In the genomic region with DNA sequence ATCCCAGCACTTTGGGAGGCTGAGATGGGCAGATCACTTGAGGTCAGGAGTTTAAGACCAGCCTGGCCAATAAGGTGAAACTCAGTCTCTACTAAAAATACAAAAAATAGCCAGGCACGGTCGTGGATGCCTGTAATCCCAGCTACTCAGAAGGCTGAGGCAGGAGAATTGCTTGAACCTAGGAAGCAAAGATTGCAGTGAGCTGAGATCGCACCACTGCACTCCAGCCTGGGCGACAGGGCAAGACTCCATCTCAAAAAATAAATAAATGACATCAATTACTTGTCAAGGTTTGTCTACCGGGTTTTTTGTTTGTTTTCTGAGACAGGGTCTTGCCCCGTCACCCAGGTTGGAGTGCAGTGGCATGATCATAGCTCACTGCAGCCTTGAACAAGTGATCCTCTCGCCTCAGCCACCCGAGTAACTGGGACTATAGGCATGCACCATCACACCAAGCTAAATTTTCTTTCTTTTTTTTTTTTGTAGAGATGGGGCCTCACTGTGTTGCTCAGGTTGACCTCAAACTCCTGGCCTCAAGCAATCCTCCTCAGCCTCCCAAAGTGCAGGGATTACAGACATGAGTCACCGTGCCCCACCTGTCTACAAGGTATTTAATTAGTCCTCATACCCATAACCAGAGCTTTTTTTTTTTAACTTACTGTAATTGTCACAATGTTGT, we compare ENCODE assay signal across 27 cellular contexts.
DNase-seq lines count a peak whose midpoint lies in the region; ATAC-seq, FAIRE-seq and TF ChIP-seq lines count a peak whose summit lies in the region.
"Had no signal": no experiment of that assay in that cellular context is flagged by ENCODE, and none has a peak within 500 bp of the region (broad histone marks: within the 10 kb centered on the region; RNA-seq: fewer than 3 reads in every experiment).

No MANE protein-coding gene starts in this region.

- TF ChIP-seq POLR2A in A549 (IDR thresholded peaks at IDR 0.05; ENCODE audit: low read length) (no peak), HCT116 (IDR thresholded peaks at IDR 0.05; ENCODE audit: borderline replicate concordance, extremely low read depth, insufficient read depth, insufficient read length) (no peak), HepG2 (IDR thresholded peaks at IDR 0.05; ENCODE audit: insufficient read depth in 1 of 2, low read depth in 2 of 2, low read length in 2 of 2) (no peak), vagina (IDR thresholded peaks at IDR 0.05) (no peak)

- CTCF ChIA-PET in A549 (lab: Yijun Ruan, JAX) (interaction anchor here (0.7 to 2.5 kb wide), 13 partner anchors 9 to 351 kb away, joined by 3 to 23 read pairs (median 4); partner anchors contain the start of gene PTBP3), HCT116 (lab: Charles Lee) (interaction anchor here (0.7 to 2.3 kb wide), 6 partner anchors 9 to 257 kb away, joined by 3 to 17 read pairs (median 4); no protein-coding TSS in a partner anchor), HepG2 (lab: Yijun Ruan, JAX; ENCODE audit: low intra/inter-chr PET ratio, low total read pairs) (no interaction called here)

- intact Hi-C loops in HCT116 (cut with micrococcal nuclease) = no loop called here
- intact Hi-C loops in HepG2 (cut with micrococcal nuclease; ENCODE audit: unreplicated experiment) = loop anchor here (5.0 kb wide), 1 partner anchor 117 kb away; no protein-coding TSS in a partner anchor
- intact Hi-C loops in vagina (cut with DNase I) = no loop called here
- intact Hi-C loops in pancreas (cut with DNase I) = loop anchor here in 1 of 3 donors (10.0 kb wide), 2 partner anchors 255 to 565 kb away; no protein-coding TSS in a partner anchor

- FAIRE-seq in A549 (lab: Jason Lieb, UNC) = no peak
- FAIRE-seq in bronchial epithelial cell (lab: Jason Lieb, UNC) = no peak
- no peak for FAIRE-seq in HepG2 (lab: Jason Lieb, UNC)
- no peak for FAIRE-seq in pancreas (lab: Jason Lieb, UNC)
- FAIRE-seq: endometrium, GM19239 had no signal

- RAD21 ChIA-PET in HCT116 (lab: Charles Lee; ENCODE audit: low non-redundant PET in 1 of 2, low total read pairs in 2 of 2, uncharacterized antibody in 2 of 2, unreplicated experiment in 2 of 2) = interaction anchor here in 1 of 2 experiments (1.0 kb wide), 1 partner anchor 224 kb away, joined by 5 read pairs; no protein-coding TSS in a partner anchor

- H3K79me2 ChIP-seq in HCT116 (ENCODE audit: insufficient read depth, low read length) (no peaks in the 10 kb centered on the region), HepG2 (ENCODE audit: insufficient read depth, low read length) (no peaks in the 10 kb centered on the region)

- 37% methylated on average over 9 of the region's 9 CpGs for WGBS in A549 (ENCODE audit: missing lambda C conversion rate)
- 31% methylated on average over 9 of the region's 9 CpGs for WGBS in HepG2 (ENCODE audit: low lambda C conversion rate)
- WGBS in pancreas, 2 donors = 70 to 73% methylated on average over 9 of the region's 9 CpGs

- TF ChIP-seq RAD21 in A549 (conservative IDR thresholded peaks at IDR 0.05 in 1 of 2, IDR thresholded peaks at IDR 0.05 in 1 of 2) (no peak), HCT116 (IDR thresholded peaks at IDR 0.05; ENCODE audit: low read depth) (no peak), HepG2 (CRISPR knock-in tag; IDR thresholded peaks at IDR 0.05) (no peak)

- no peak for TF ChIP-seq EP300 in A549 (IDR thresholded peaks at IDR 0.05)
- no peak for TF ChIP-seq EP300 in HepG2 (IDR thresholded peaks at IDR 0.05; ENCODE audit: low read depth in 2 of 2, low read length in 2 of 2)
- no peak for TF ChIP-seq EP300 in HepG2 (CRISPR knock-in tag; IDR thresholded peaks at IDR 0.05; ENCODE audit: borderline replicate concordance)

- H2AFZ ChIP-seq in HCT116 (ENCODE audit: low read depth, low read length, poor library complexity, severe bottlenecking) = no peak overlapping the region
- no peak overlapping the region for H2AFZ ChIP-seq in HepG2 (ENCODE audit: low read length)

- ATAC-seq in A549 (no peak), HCT116 (peak; percentile 31; the same call in 1 of the 2 replicates), HepG2 (peak; percentile 79), pancreas (no peak)

- DNase-seq in A549 (ENCODE audit: low read depth in 1 of 2, low spot score in 1 of 2) = peak in 1 of 2 experiments; percentile 35
- no peak for DNase-seq in HCT116 (ENCODE audit: low read depth, low spot score)
- DNase-seq in bronchial epithelial cell (ENCODE audit: low read depth) = peak; percentile 81
- DNase-seq in HepG2 (ENCODE audit: low spot score) = peak; percentile 48
- DNase-seq in activated naive CD8-positive, alpha-beta T cell treated with anti-CD3 and anti-CD28 coated beads for 36 hours = no peak
- DNase-seq in vagina (ENCODE audit: extremely low spot score in 2 of 2) = no peak
- no peak for DNase-seq in NCI-H524 treated with DMSO at 0.1 percent for 48 hours (lab: John Stamatoyannopoulos, UW)
- DNase-seq in pancreas = no peak
- DNase-seq: activated CD4-positive, alpha-beta T cell treated with anti-CD3 and anti-CD28 coated beads for 4 hours; activated naive CD4-positive, alpha-beta T cell treated with Interleukin-2 at 50 U/mL for 16 hours; activated T-cell treated with anti-CD3 and anti-CD28 coated beads, Interleukin-2, amount 50 U/mL, for 48 hours; cortex of kidney; DMS 273 treated with DMSO at 0.1 percent for 48 hours; glutamatergic neuron; NCI-H1105; NCI-H1930; ovary; spleen; stimulated activated CD4-positive, alpha-beta T cell treated with anti-CD3 and anti-CD28 coated beads, Interleukin-4, amount 100 ng/mL, for 1 hour; stimulated activated naive CD4-positive, alpha-beta T cell; testis had no signal

- no peak overlapping the region for H3K9ac ChIP-seq in HCT116 (ENCODE audit: low read length)
- no peak overlapping the region for H3K9ac ChIP-seq in HepG2 (ENCODE audit: insufficient read depth, low read depth, low read length)

- H3K36me3 ChIP-seq in HCT116 (ENCODE audit: control insufficient read depth in 1 of 2, insufficient read depth in 2 of 2, low read length in 2 of 2) (no peaks in the 10 kb centered on the region), bronchial epithelial cell (ENCODE audit: control insufficient read depth, insufficient read depth, low read length) (peaks cover 1% of the 10 kb centered on the region), HepG2 (replicated peaks in 1 of 2; ENCODE audit: control insufficient read depth in 1 of 2, insufficient read depth in 2 of 2, low read length in 2 of 2) (peaks cover 4 to 21% of the 10 kb centered on the region in 2 experiments; a peak in 4 of 5 replicates), vagina (peaks cover 0 to 3% of the 10 kb centered on the region in 2 donors), pancreas (no peaks in the 10 kb centered on the region)
- H3K36me3 ChIP-seq: ovary, right atrium auricular region had no signal

- BruUV-seq in HCT116 (replicated peaks; lab: Mats Ljungman, UMichigan) (no TSS peak), HepG2 (replicated peaks; lab: Mats Ljungman, UMichigan) (no TSS peak)

- POLR2A ChIA-PET in A549 (lab: Yijun Ruan, JAX) = interaction anchor here (1.7 kb wide), 1 partner anchor 270 kb away, joined by 6 read pairs; the partner anchor contains the start of gene HSDL2
- POLR2A ChIA-PET in HCT116 (lab: Charles Lee) = interaction anchor here (0.6 kb wide), 1 partner anchor 101 kb away, joined by 3 read pairs; no protein-coding TSS in a partner anchor
- POLR2A ChIA-PET in HepG2 (lab: Yijun Ruan, JAX) = interaction anchor here (0.7 to 1.5 kb wide), 4 partner anchors 9 to 269 kb away, joined by 3 to 5 read pairs (median 4); partner anchors contain the start of genes HSDL2 and SUSD1

- no peaks in the 10 kb centered on the region for H4K20me1 ChIP-seq in HCT116 (ENCODE audit: insufficient read depth)
- no peaks in the 10 kb centered on the region for H4K20me1 ChIP-seq in HepG2 (ENCODE audit: insufficient read depth, low read length)

- H3K4me3 ChIP-seq in A549 (no peak overlapping the region), HCT116 (replicated peaks in 1 of 2; ENCODE audit: low read depth in 1 of 2, low read length in 2 of 2) (no peak overlapping the region), bronchial epithelial cell (ENCODE audit: low read depth, low read length) (no peak overlapping the region), HepG2 (replicated peaks in 1 of 3; ENCODE audit: insufficient read depth in 1 of 3, low read depth in 2 of 3, low read length in 3 of 3) (no peak overlapping the region; a peak in 1 of 6 replicates), vagina (no peak overlapping the region), pancreas (no peak overlapping the region)
- H3K4me3 ChIP-seq: ovary, right atrium auricular region, spleen, testis had no signal

- no peak overlapping the region for H3K27ac Mint-ChIP-seq in activated naive CD8-positive, alpha-beta T cell treated with anti-CD3 and anti-CD28 coated beads for 36 hours
- H3K27ac Mint-ChIP-seq: memory B cell; T-helper 1 cell treated with Interleukin-12 subunit alpha and Interleukin-12 subunit beta and Interleukin-4 antibody, amounts not matched to agents 30 μg/mL and 1 μg/mL, for 36 hours had no signal

- peak overlapping the region; percentile 39 for H3K4me2 ChIP-seq in A549
- H3K4me2 ChIP-seq in HCT116 (ENCODE audit: low read length) = peak overlapping the region; percentile 35
- H3K4me2 ChIP-seq in HepG2 (ENCODE audit: low read depth, low read length) = no peak overlapping the region

- in situ Hi-C loops in HepG2 (cut with HindIII; ENCODE audit: extremely low pct_ligation_motif_present, low pct_unique_long_range_greater_than_20kb) = no loop called here

- no peak for TF ChIP-seq CTCF in A549 (IDR thresholded peaks at IDR 0.05)
- TF ChIP-seq CTCF in HCT116 (IDR thresholded peaks at IDR 0.05 in 2 of 3, conservative IDR thresholded peaks at IDR 0.05 in 1 of 3; ENCODE audit: borderline replicate concordance in 1 of 3, insufficient read depth in 1 of 3, low read depth in 2 of 3, low read length in 2 of 3) = no peak
- TF ChIP-seq CTCF in bronchial epithelial cell (IDR thresholded peaks at IDR 0.05; ENCODE audit: insufficient read depth, low read length, severe bottlenecking) = no peak
- no peak for TF ChIP-seq CTCF in HepG2 (CRISPR knock-in tag; IDR thresholded peaks at IDR 0.05)
- TF ChIP-seq CTCF in vagina (IDR thresholded peaks at IDR 0.05) = no peak
- no peak for TF ChIP-seq CTCF in pancreas (IDR thresholded peaks at IDR 0.05)

- H3K9me3 ChIP-seq in A549 = no peaks in the 10 kb centered on the region
- H3K9me3 ChIP-seq in HCT116 (ENCODE audit: control insufficient read depth in 1 of 2, insufficient read depth in 1 of 2, low read depth in 1 of 2, low read length in 2 of 2) = no peaks in the 10 kb centered on the region
- H3K9me3 ChIP-seq in HepG2 (ENCODE audit: low read length) = no peaks in the 10 kb centered on the region
- H3K9me3 ChIP-seq in vagina = no peaks in the 10 kb centered on the region
- H3K9me3 ChIP-seq in pancreas = no peaks in the 10 kb centered on the region
- H3K9me3 ChIP-seq: ovary, right atrium auricular region, spleen, testis had no signal

- H3K4me1 Mint-ChIP-seq in activated naive CD8-positive, alpha-beta T cell treated with anti-CD3 and anti-CD28 coated beads for 36 hours = no peaks in the 10 kb centered on the region

- no peak overlapping the region for H3K4me3 Mint-ChIP-seq in activated naive CD8-positive, alpha-beta T cell treated with anti-CD3 and anti-CD28 coated beads for 36 hours
- H3K4me3 Mint-ChIP-seq: memory B cell; T-helper 1 cell treated with Interleukin-12 subunit alpha and Interleukin-12 subunit beta and Interleukin-4 antibody, amounts not matched to agents 30 μg/mL and 1 μg/mL, for 36 hours had no signal

- no peaks in the 10 kb centered on the region for H3K9me2 ChIP-seq in HCT116 (ENCODE audit: insufficient read depth)

- H3K9me3 Mint-ChIP-seq in activated naive CD8-positive, alpha-beta T cell treated with anti-CD3 and anti-CD28 coated beads for 36 hours = no peaks in the 10 kb centered on the region
- H3K9me3 Mint-ChIP-seq: memory B cell; T-helper 1 cell treated with Interleukin-12 subunit alpha and Interleukin-12 subunit beta and Interleukin-4 antibody, amounts not matched to agents 30 μg/mL and 1 μg/mL, for 36 hours had no signal

- H3K4me1 ChIP-seq in A549 = peaks cover 65% of the 10 kb centered on the region
- peaks cover 41 to 43% of the 10 kb centered on the region in 2 experiments for H3K4me1 ChIP-seq in HCT116 (ENCODE audit: control insufficient read depth in 1 of 2, insufficient read depth in 2 of 2, low read length in 2 of 2)
- H3K4me1 ChIP-seq in HepG2 (ENCODE audit: insufficient read depth, low read length) = peaks cover 40% of the 10 kb centered on the region
- H3K4me1 ChIP-seq in vagina = no peaks in the 10 kb centered on the region
- H3K4me1 ChIP-seq in pancreas = no peaks in the 10 kb centered on the region
- H3K4me1 ChIP-seq: right atrium auricular region, testis had no signal

- H3K27me3 Mint-ChIP-seq in activated naive CD8-positive, alpha-beta T cell treated with anti-CD3 and anti-CD28 coated beads for 36 hours = no peaks in the 10 kb centered on the region
- H3K27me3 Mint-ChIP-seq: memory B cell had no signal

- H3K27ac ChIP-seq in A549 = peak overlapping the region; percentile 74 to 95; a peak in 5 of 6 replicates
- 0 out of 2 replicates have a peak overlapping the region, but pooled peaks have one; percentile 21 for H3K27ac ChIP-seq in HCT116 (ENCODE audit: low read depth, low read length)
- H3K27ac ChIP-seq in HepG2 (ENCODE audit: extremely low read length, insufficient read depth, low read length) = peak overlapping the region; percentile 53
- no peak overlapping the region for H3K27ac ChIP-seq in vagina
- H3K27ac ChIP-seq in pancreas = no peak overlapping the region
- H3K27ac ChIP-seq: C4-2B, ovary, right atrium auricular region, spleen, testis had no signal

- no peaks in the 10 kb centered on the region for H3K27me3 ChIP-seq in HCT116 (ENCODE audit: insufficient read depth, low read length)
- no peaks in the 10 kb centered on the region for H3K27me3 ChIP-seq in bronchial epithelial cell (ENCODE audit: control insufficient read depth, insufficient read depth, low read length)
- H3K27me3 ChIP-seq in HepG2 (ENCODE audit: control insufficient read depth in 1 of 2, insufficient read depth in 2 of 2, low read length in 2 of 2) = no peaks in the 10 kb centered on the region
- H3K27me3 ChIP-seq in vagina = no peaks in the 10 kb centered on the region
- H3K27me3 ChIP-seq in pancreas = no peaks in the 10 kb centered on the region
- H3K27me3 ChIP-seq: ovary, right atrium auricular region, spleen, testis had no signal

- peaks cover 5% of the 10 kb centered on the region for H3K36me3 Mint-ChIP-seq in activated naive CD8-positive, alpha-beta T cell treated with anti-CD3 and anti-CD28 coated beads for 36 hours
- H3K36me3 Mint-ChIP-seq: memory B cell had no signal

Comparison
In these comparisons a context has a peak if more than half of its experiments do, and no peak if none do; other contexts are left out.
1. ATAC-seq: peak in HCT116 (single experiment) and HepG2 (single experiment); none in A549 (0 of 2) and pancreas (0 of 4).
2. DNase-seq: peak in bronchial epithelial cell (single experiment) and HepG2 (single experiment); none in HCT116 (single experiment), activated naive CD8-positive, alpha-beta T cell treated with anti-CD3 and anti-CD28 coated beads for 36 hours (single experiment), vagina (0 of 2), NCI-H524 treated with DMSO at 0.1 percent for 48 hours (single experiment) and pancreas (0 of 6).
3. H3K27ac ChIP-seq: peak in A549 (2 of 2), HCT116 (single experiment) and HepG2 (single experiment); none in vagina (single experiment) and pancreas (0 of 4).